ENCODE assay signal across 1 cellular context in genomic region chr7:112515989-112516388, GRCh38.
TF ChIP-seq lines count a peak whose summit lies in the region.

No MANE protein-coding gene starts in this region.

TF ChIP-seq in HCT116, 20 proteins besides CTCF, POLR2A, EP300 and RAD21 (continued from another document):
- no peak for TF ChIP-seq REST (IDR thresholded peaks at IDR 0.05; ENCODE audit: low read depth)
- TF ChIP-seq SP1 (IDR thresholded peaks at IDR 0.05; ENCODE audit: low read depth) = no peak
- no peak for TF ChIP-seq ELF1 (IDR thresholded peaks at IDR 0.05; ENCODE audit: borderline replicate concordance, low read depth)
- no peak for TF ChIP-seq ZNF274 (IDR thresholded peaks at IDR 0.05; ENCODE audit: low read depth, low read length)
- no peak for TF ChIP-seq EZH2 (IDR thresholded peaks at IDR 0.05)
- TF ChIP-seq JUND (IDR thresholded peaks at IDR 0.05) = no peak
- no peak for TF ChIP-seq FOSL1 (IDR thresholded peaks at IDR 0.05; ENCODE audit: low read depth)
- TF ChIP-seq MAX (IDR thresholded peaks at IDR 0.05) = no peak
